27 cellular contexts compared by ENCODE assay signal in the genomic region with DNA sequence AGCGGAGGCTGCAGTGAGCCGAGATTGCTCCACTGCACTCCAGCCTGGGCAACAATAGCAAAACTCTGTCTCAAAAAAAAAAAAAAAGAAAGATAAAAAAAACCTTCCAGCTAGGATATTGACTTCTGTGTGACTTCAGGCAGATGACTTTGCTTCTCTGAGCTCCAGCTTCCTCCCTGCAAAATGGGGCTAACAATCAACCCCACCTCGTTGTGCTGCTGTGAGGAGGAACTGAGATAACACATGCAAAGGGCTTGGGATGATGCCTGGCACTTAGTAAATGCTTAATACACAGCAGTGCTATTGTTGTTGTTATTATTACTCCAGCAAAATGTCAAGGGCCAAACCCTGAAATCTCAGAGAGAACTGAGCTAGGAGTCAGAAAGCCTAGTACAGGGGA. TPM values are rescaled to one million over a fixed set of nuclear protein-coding genes. Genes with fewer than 3 reads are reported as not detected.
DNase-seq lines count a peak whose midpoint lies in the region; ATAC-seq and TF ChIP-seq lines count a peak whose summit lies in the region.
"Had no signal": no experiment of that assay in that cellular context is flagged by ENCODE, and none has a peak within 500 bp of the region (broad histone marks: within the 10 kb centered on the region; RNA-seq: fewer than 3 reads in every experiment).

No MANE protein-coding gene starts in this region.

- POLR2A ChIA-PET in Caco-2 (lab: Charles Lee): interaction anchor here (0.5 kb wide), 1 partner anchor 248 kb away, joined by 5 read pairs; no protein-coding TSS in a partner anchor
- POLR2A ChIA-PET in activated CD4-positive, alpha-beta T cell treated with anti-CD3 and anti-CD28 coated beads for 36 hours (lab: Charles Lee): interaction anchor here (0.7 kb wide), 1 partner anchor 116 kb away, joined by 3 read pairs; no protein-coding TSS in a partner anchor
- POLR2A ChIA-PET in activated CD4-positive, alpha-beta memory T cell treated with anti-CD3 and anti-CD28 coated beads, Interleukin-2, amount 10 ng/mL, durations not matched to agents 7 days and 5 days (lab: Charles Lee): interaction anchor here (1.7 kb wide), 1 partner anchor 10 kb away, joined by 5 read pairs; no protein-coding TSS in a partner anchor

- no peak for TF ChIP-seq EP300 in gastroesophageal sphincter (IDR thresholded peaks at IDR 0.05)

- peaks cover 15% of the 10 kb centered on the region for H3K36me3 Mint-ChIP-seq in Caco-2 (ENCODE audit: insufficient read depth, unreplicated experiment)
- H3K36me3 Mint-ChIP-seq in activated CD4-positive, alpha-beta T cell treated with anti-CD3 and anti-CD28 coated beads for 36 hours (ENCODE audit: low read depth): no peaks in the 10 kb centered on the region
- H3K36me3 Mint-ChIP-seq in activated CD4-positive, alpha-beta memory T cell treated with anti-CD3 and anti-CD28 coated beads, Interleukin-2, amount 10 ng/mL, durations not matched to agents 7 days and 5 days (ENCODE audit: low read depth): no peaks in the 10 kb centered on the region
- H3K36me3 Mint-ChIP-seq: activated naive CD4-positive, alpha-beta T cell treated with anti-CD3 and anti-CD28 coated beads, Interleukin-2, amount 10 ng/mL, durations not matched to agents 7 days and 5 days; CD4-positive, CD25-positive, alpha-beta regulatory T cell; mesothelial cell of epicardium; naive thymus-derived CD8-positive, alpha-beta T cell; stimulated activated effector memory CD8-positive, alpha-beta T cell treated with anti-CD3 and anti-CD28 coated beads, Interleukin-12 subunit alpha, Interleukin-12 subunit beta, amount 100 ng/mL, for 72 hours had no signal

- TSS peak; percentile 86 for BruUV-seq in Caco-2 (replicated peaks; lab: Mats Ljungman, UMichigan)

- H3K27me3 Mint-ChIP-seq in Caco-2 (ENCODE audit: insufficient read depth, unreplicated experiment): no peaks in the 10 kb centered on the region
- peaks cover 8% of the 10 kb centered on the region for H3K27me3 Mint-ChIP-seq in activated CD4-positive, alpha-beta T cell treated with anti-CD3 and anti-CD28 coated beads for 36 hours
- H3K27me3 Mint-ChIP-seq in activated CD4-positive, alpha-beta memory T cell treated with anti-CD3 and anti-CD28 coated beads, Interleukin-2, amount 10 ng/mL, durations not matched to agents 7 days and 5 days: peaks cover 25% of the 10 kb centered on the region

- no peak overlapping the region for H3K4me3 ChIP-seq in Caco-2 (ENCODE audit: low read depth, low read length)
- no peak overlapping the region for H3K4me3 ChIP-seq in gastroesophageal sphincter
- H3K4me3 ChIP-seq in skeletal muscle tissue (ENCODE audit: low read length in 3 of 3): peak overlapping the region in 1 of 3 donors; percentile 41
- H3K4me3 ChIP-seq: GM23338, SJCRH30 had no signal

- H3K27ac Mint-ChIP-seq in Caco-2 (ENCODE audit: unreplicated experiment): peak overlapping the region; percentile 87
- no peak overlapping the region for H3K27ac Mint-ChIP-seq in activated CD4-positive, alpha-beta T cell treated with anti-CD3 and anti-CD28 coated beads for 36 hours
- no peak overlapping the region for H3K27ac Mint-ChIP-seq in activated CD4-positive, alpha-beta memory T cell treated with anti-CD3 and anti-CD28 coated beads, Interleukin-2, amount 10 ng/mL, durations not matched to agents 7 days and 5 days
- H3K27ac Mint-ChIP-seq: activated B cell treated with CpG ODN at 0.5 μM for 24 hours; activated naive CD4-positive, alpha-beta T cell treated with anti-CD3 and anti-CD28 coated beads, Interleukin-2, amount 10 ng/mL, durations not matched to agents 7 days and 5 days; CD4-positive, CD25-positive, alpha-beta regulatory T cell; GM23338; naive thymus-derived CD8-positive, alpha-beta T cell had no signal

- DNase-seq in Caco-2 (no peak), MV-4-11 (lab: John Stamatoyannopoulos, UW) (peak; percentile 17), NCI-H510A (lab: John Stamatoyannopoulos, UW) (no peak)
- DNase-seq in activated CD4-positive, alpha-beta T cell treated with anti-CD3 and anti-CD28 coated beads for 36 hours: no peak
- DNase-seq in activated CD4-positive, alpha-beta memory T cell treated with anti-CD3 and anti-CD28 coated beads, Interleukin-2, amount 10 ng/mL, durations not matched to agents 7 days and 5 days: no peak
- DNase-seq: activated B cell treated with CpG ODN at 0.5 μM for 24 hours; activated CD4-positive, alpha-beta T cell treated with anti-CD3 and anti-CD28 coated beads, Interleukin-2, amount 50 U/mL, for 4 hours; activated CD8-positive, alpha-beta memory T cell treated with anti-CD3 and anti-CD28 coated beads, Interleukin-2, amount 50 U/mL, for 48 hours; activated naive CD4-positive, alpha-beta T cell treated with anti-CD3 and anti-CD28 coated beads, Interleukin-2, amount 10 ng/mL, durations not matched to agents 7 days and 5 days; amniotic stem cell; CD4-positive, CD25-positive, alpha-beta regulatory T cell; naive thymus-derived CD8-positive, alpha-beta T cell; NCI-H1930; stimulated activated CD4-positive, alpha-beta T cell treated with anti-CD3 and anti-CD28 coated beads, Interleukin-12 subunit alpha, Interleukin-12 subunit beta, amount 100 ng/mL, for 4 hours; stimulated activated CD4-positive, alpha-beta T cell treated with anti-CD3 and anti-CD28 coated beads, Interleukin-4, amount 100 ng/mL, for 1 hour had no signal

- WGBS in gastroesophageal sphincter (ENCODE audit: low coverage in 1 of 2), 2 donors: 57 to 71% methylated on average over 2 to 3 of the region's 3 CpGs

- intact Hi-C loops in Caco-2 (cut with micrococcal nuclease; ENCODE audit: unreplicated experiment): no loop called here
- intact Hi-C loops in activated CD4-positive, alpha-beta T cell treated with anti-CD3 and anti-CD28 coated beads for 36 hours (cut with DNase I, micrococcal nuclease): loop anchor here in 1 of 2 experiments (5.0 kb wide), 1 partner anchor 189 kb away; no protein-coding TSS in a partner anchor

- TF ChIP-seq POLR2A in gastroesophageal sphincter (IDR thresholded peaks at IDR 0.05): no peak

- peak overlapping the region in 1 of 3 donors; percentile 33 for H3K9ac ChIP-seq in skeletal muscle tissue (ENCODE audit: low read depth in 1 of 3, low read length in 3 of 3)

- no peaks in the 10 kb centered on the region for H3K36me3 ChIP-seq in Caco-2 (ENCODE audit: control insufficient read depth, insufficient read depth, low read length)
- no peaks in the 10 kb centered on the region for H3K36me3 ChIP-seq in gastroesophageal sphincter
- no peaks in the 10 kb centered on the region for H3K36me3 ChIP-seq in skeletal muscle tissue (ENCODE audit: control insufficient read depth in 3 of 3, insufficient read depth in 3 of 3, low read length in 3 of 3)
- H3K36me3 ChIP-seq: SJCRH30 had no signal

- ATAC-seq in gastroesophageal sphincter: no peak
- no peak for ATAC-seq in activated CD4-positive, alpha-beta T cell treated with anti-CD3 and anti-CD28 coated beads for 36 hours
- no peak for ATAC-seq in GM21367 (IDR thresholded peaks at IDR 0.05; ENCODE audit: unreplicated experiment)
- ATAC-seq: esophagus mucosa; naive thymus-derived CD8-positive, alpha-beta T cell; stimulated activated effector memory CD8-positive, alpha-beta T cell treated with anti-CD3 and anti-CD28 coated beads, Interleukin-12 subunit alpha, Interleukin-12 subunit beta, amount 100 ng/mL, for 72 hours had no signal

- H3K4me3 Mint-ChIP-seq in Caco-2 (ENCODE audit: unreplicated experiment): no peak overlapping the region
- no peak overlapping the region for H3K4me3 Mint-ChIP-seq in activated CD4-positive, alpha-beta T cell treated with anti-CD3 and anti-CD28 coated beads for 36 hours
- H3K4me3 Mint-ChIP-seq in activated CD4-positive, alpha-beta memory T cell treated with anti-CD3 and anti-CD28 coated beads, Interleukin-2, amount 10 ng/mL, durations not matched to agents 7 days and 5 days: no peak overlapping the region
- H3K4me3 Mint-ChIP-seq: activated B cell treated with CpG ODN at 0.5 μM for 24 hours; activated naive CD4-positive, alpha-beta T cell treated with anti-CD3 and anti-CD28 coated beads, Interleukin-2, amount 10 ng/mL, durations not matched to agents 7 days and 5 days; CD4-positive, CD25-positive, alpha-beta regulatory T cell; GM23338; mesothelial cell of epicardium; naive thymus-derived CD8-positive, alpha-beta T cell; stimulated activated effector memory CD8-positive, alpha-beta T cell treated with anti-CD3 and anti-CD28 coated beads, Interleukin-12 subunit alpha, Interleukin-12 subunit beta, amount 100 ng/mL, for 72 hours had no signal

- H3K27me3 ChIP-seq in Caco-2 (replicated peaks; ENCODE audit: control insufficient read depth, insufficient read depth, low read length) (no peaks in the 10 kb centered on the region), gastroesophageal sphincter (peaks cover 20% of the 10 kb centered on the region), skeletal muscle tissue (ENCODE audit: control insufficient read depth in 3 of 3, insufficient read depth in 3 of 3, low read length in 3 of 3) (peaks cover 3 to 10% (median 4%) of the 10 kb centered on the region in 3 donors)
- H3K27me3 ChIP-seq: SJCRH30 had no signal

- H3K4me1 ChIP-seq in Caco-2 (peaks cover 46% of the 10 kb centered on the region), gastroesophageal sphincter (peaks cover 0 to 56% (median 24%) of the 10 kb centered on the region in 3 donors), skeletal muscle tissue (ENCODE audit: control insufficient read depth in 3 of 3, insufficient read depth in 3 of 3, low read length in 3 of 3) (peaks cover 46 to 51% (median 48%) of the 10 kb centered on the region in 3 donors)

- H3K27ac ChIP-seq in gastroesophageal sphincter: peak overlapping the region in 3 of 4 donors; percentile 57 to 90 (median 76)
- H3K27ac ChIP-seq in skeletal muscle tissue (ENCODE audit: low read depth, low read length): peak overlapping the region; percentile 45
- H3K27ac ChIP-seq: SJCRH30 had no signal

- H3K9me3 Mint-ChIP-seq in Caco-2 (ENCODE audit: unreplicated experiment): no peaks in the 10 kb centered on the region
- no peaks in the 10 kb centered on the region for H3K9me3 Mint-ChIP-seq in activated CD4-positive, alpha-beta T cell treated with anti-CD3 and anti-CD28 coated beads for 36 hours (ENCODE audit: low read depth)
- no peaks in the 10 kb centered on the region for H3K9me3 Mint-ChIP-seq in activated CD4-positive, alpha-beta memory T cell treated with anti-CD3 and anti-CD28 coated beads, Interleukin-2, amount 10 ng/mL, durations not matched to agents 7 days and 5 days
- H3K9me3 Mint-ChIP-seq: activated B cell treated with CpG ODN at 0.5 μM for 24 hours; activated naive CD4-positive, alpha-beta T cell treated with anti-CD3 and anti-CD28 coated beads, Interleukin-2, amount 10 ng/mL, durations not matched to agents 7 days and 5 days; CD4-positive, CD25-positive, alpha-beta regulatory T cell; GM23338; mesothelial cell of epicardium; naive thymus-derived CD8-positive, alpha-beta T cell; stimulated activated effector memory CD8-positive, alpha-beta T cell treated with anti-CD3 and anti-CD28 coated beads, Interleukin-12 subunit alpha, Interleukin-12 subunit beta, amount 100 ng/mL, for 72 hours had no signal

- H3K4me1 Mint-ChIP-seq in Caco-2 (ENCODE audit: low read depth, unreplicated experiment): peaks cover 48% of the 10 kb centered on the region
- H3K4me1 Mint-ChIP-seq in activated CD4-positive, alpha-beta T cell treated with anti-CD3 and anti-CD28 coated beads for 36 hours: no peaks in the 10 kb centered on the region
- H3K4me1 Mint-ChIP-seq in activated CD4-positive, alpha-beta memory T cell treated with anti-CD3 and anti-CD28 coated beads, Interleukin-2, amount 10 ng/mL, durations not matched to agents 7 days and 5 days: peaks cover 5% of the 10 kb centered on the region
- H3K4me1 Mint-ChIP-seq: activated naive CD4-positive, alpha-beta T cell treated with anti-CD3 and anti-CD28 coated beads, Interleukin-2, amount 10 ng/mL, durations not matched to agents 7 days and 5 days; CD4-positive, CD25-positive, alpha-beta regulatory T cell had no signal

- no peaks in the 10 kb centered on the region for H3K9me3 ChIP-seq in Caco-2
- H3K9me3 ChIP-seq in gastroesophageal sphincter: no peaks in the 10 kb centered on the region
- no peaks in the 10 kb centered on the region for H3K9me3 ChIP-seq in skeletal muscle tissue (ENCODE audit: control insufficient read depth in 3 of 3, low read length in 3 of 3)
- H3K9me3 ChIP-seq: SJCRH30 had no signal

- CTCF ChIA-PET in Caco-2 (lab: Charles Lee): interaction anchor here (1.0 to 1.3 kb wide), 3 partner anchors 13 to 53 kb away, joined by 4 to 14 read pairs (median 6); no protein-coding TSS in a partner anchor
- CTCF ChIA-PET in activated CD4-positive, alpha-beta T cell treated with anti-CD3 and anti-CD28 coated beads for 36 hours (lab: Charles Lee): interaction anchor here (0.6 to 1.9 kb wide), 8 partner anchors 19 to 1489 kb away, joined by 3 to 8 read pairs (median 3); no protein-coding TSS in a partner anchor
- CTCF ChIA-PET in activated CD4-positive, alpha-beta memory T cell treated with anti-CD3 and anti-CD28 coated beads, Interleukin-2, amount 10 ng/mL, durations not matched to agents 7 days and 5 days (lab: Charles Lee): interaction anchor here (0.5 to 1.7 kb wide), 11 partner anchors 9 to 248 kb away, joined by 3 to 9 read pairs (median 4); no protein-coding TSS in a partner anchor

- TF ChIP-seq CTCF in Caco-2 (IDR thresholded peaks at IDR 0.05; ENCODE audit: insufficient read depth in 1 of 2, low read depth in 1 of 2, low read length in 1 of 2, severe bottlenecking in 1 of 2, unreplicated experiment in 1 of 2): no peak
- TF ChIP-seq CTCF in gastroesophageal sphincter (IDR thresholded peaks at IDR 0.05): no peak

RNA-seq across cellular contexts. Expression of a gene that starts 3.5 kb away (rescaled TPM):
- total RNA-seq in Caco-2 (2022) (0.29 and 0.65 TPM in 2 replicates), gastroesophageal sphincter (not detected), skeletal muscle tissue (not detected)
- not detected for total RNA-seq in activated CD4-positive, alpha-beta T cell treated with anti-CD3 and anti-CD28 coated beads for 36 hours
- total RNA-seq in activated CD4-positive, alpha-beta memory T cell treated with anti-CD3 and anti-CD28 coated beads, Interleukin-2, amount 10 ng/mL, durations not matched to agents 7 days and 5 days: not detected
- total RNA-seq: activated B cell treated with CpG ODN at 0.5 μM for 24 hours; CD4-positive, CD25-positive, alpha-beta regulatory T cell; esophagus mucosa; frontal cortex; GM23338; liver; naive thymus-derived CD8-positive, alpha-beta T cell; renal cortical epithelial cell; SJCRH30 had no signal

RNA-seq across cellular contexts. Expression of a gene that starts 7.4 kb away (rescaled TPM):
- 5.9 and 7.2 TPM in 2 replicates for total RNA-seq in Caco-2 (2022)
- 100 to 1,000 TPM in 3 of 4 donors, 10 to 100 TPM in 1; 87.5 to 161 (median 113) TPM for total RNA-seq in gastroesophageal sphincter
- 86.6 TPM for total RNA-seq in skeletal muscle tissue
- not detected for total RNA-seq in activated CD4-positive, alpha-beta T cell treated with anti-CD3 and anti-CD28 coated beads for 36 hours
- total RNA-seq in activated CD4-positive, alpha-beta memory T cell treated with anti-CD3 and anti-CD28 coated beads, Interleukin-2, amount 10 ng/mL, durations not matched to agents 7 days and 5 days: 1 to 10 TPM; 7.2 to 9.0 TPM
- total RNA-seq: CD4-positive, CD25-positive, alpha-beta regulatory T cell had no signal

RNA-seq across cellular contexts. Expression of a gene that starts 26.8 kb away (rescaled TPM):
- total RNA-seq in Caco-2 (2022) (not detected in 2 replicates), gastroesophageal sphincter (not detected), skeletal muscle tissue (not detected)
- total RNA-seq in activated CD4-positive, alpha-beta T cell treated with anti-CD3 and anti-CD28 coated beads for 36 hours: not detected
- not detected for total RNA-seq in activated CD4-positive, alpha-beta memory T cell treated with anti-CD3 and anti-CD28 coated beads, Interleukin-2, amount 10 ng/mL, durations not matched to agents 7 days and 5 days
- total RNA-seq: activated B cell treated with CpG ODN at 0.5 μM for 24 hours; CD4-positive, CD25-positive, alpha-beta regulatory T cell; esophagus mucosa; GM23338; liver; mesothelial cell of epicardium; naive thymus-derived CD8-positive, alpha-beta T cell; osteocyte; renal cortical epithelial cell; SJCRH30 had no signal
